In the genomic region with DNA sequence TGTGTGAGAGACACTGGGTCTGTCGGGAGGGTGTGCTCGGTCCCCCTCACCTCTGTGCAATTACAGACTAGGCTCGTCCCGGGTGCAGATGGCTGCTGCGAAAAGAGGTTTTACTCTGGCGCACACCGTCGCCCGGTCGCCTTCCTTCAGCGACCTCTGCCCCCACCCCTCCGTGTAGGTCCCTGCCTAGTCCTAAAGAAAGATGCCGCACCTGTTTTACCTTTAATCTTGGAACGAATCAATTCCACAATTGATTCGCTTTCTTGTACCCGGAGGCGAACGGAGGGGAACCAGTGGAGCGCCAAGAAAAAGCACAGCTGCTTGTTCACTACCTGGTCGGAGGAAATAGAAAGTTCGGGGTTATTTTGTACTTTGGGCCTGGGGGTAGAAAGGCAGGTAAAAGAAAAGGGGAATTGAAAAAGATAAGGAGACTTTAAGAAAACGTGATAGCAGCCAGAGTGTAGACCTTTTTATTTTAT, we compare ENCODE assay signal across 8 cellular contexts.
A peak's percentile ranks its signal among the peaks of the same experiment; 100 is the strongest.
DNase-seq lines count a peak whose midpoint lies in the region; ATAC-seq and TF ChIP-seq lines count a peak whose summit lies in the region.

No MANE protein-coding gene starts in this region.

- peak overlapping the region; percentile 5 to 41 (median 5) for H3K27ac Mint-ChIP-seq in nephron

- in situ Hi-C loops in astrocyte of the cerebellum (cut with HindIII; ENCODE audit: low sequenced_read_pairs) = no loop called here

- H3K36me3 Mint-ChIP-seq in nephron (ENCODE audit: low read depth) = peaks cover 4% of the 10 kb centered on the region

- CTCF ChIA-PET in HEK293T (lab: Yijun Ruan, JAX) = interaction anchor here (0.7 kb wide), 1 partner anchor 58 kb away, joined by 3 read pairs; no protein-coding TSS in a partner anchor

- H3K27me3 Mint-ChIP-seq in nephron (ENCODE audit: low read depth) = peaks cover 79% of the 10 kb centered on the region

- peaks cover 43% of the 10 kb centered on the region for H3K4me1 Mint-ChIP-seq in nephron

- H3K4me3 Mint-ChIP-seq in nephron = peak overlapping the region; percentile 77 to 88 (median 86)

- TF ChIP-seq CTCF in GM12875 (IDR thresholded peaks at IDR 0.05; ENCODE audit: borderline replicate concordance, insufficient read depth, low read depth, low read length) (no peak), astrocyte of the cerebellum (IDR thresholded peaks at IDR 0.05; ENCODE audit: low read depth, low read length, missing control alignments) (no peak), nephron (IDR thresholded peaks at IDR 0.05; ENCODE audit: unreplicated experiment in 3 of 3) (no peak)

- POLR2A ChIA-PET in HEK293T (lab: Yijun Ruan, JAX) = interaction anchor here (1.1 kb wide), 1 partner anchor 216 kb away, joined by 3 read pairs; no protein-coding TSS in a partner anchor

- ATAC-seq in GM21825 (IDR thresholded peaks at IDR 0.05; ENCODE audit: unreplicated experiment) (peak; percentile 6), HG03460 (IDR thresholded peaks at IDR 0.05; ENCODE audit: unreplicated experiment) (no peak)

- no peaks in the 10 kb centered on the region for H3K9me3 Mint-ChIP-seq in nephron

- DNase-seq in astrocyte of the cerebellum (ENCODE audit: low read depth) = no peak
- DNase-seq in HuH-7 (ENCODE audit: low spot score) = no peak
- no peak for DNase-seq in NCI-H748 treated with DMSO at 0.1 percent for 48 hours (lab: John Stamatoyannopoulos, UW)
- DNase-seq in HEK293T (ENCODE audit: extremely low spot score) = no peak

- H3K4me3 ChIP-seq in GM12875 (ENCODE audit: low read depth, low read length) (peak overlapping the region; percentile 95), astrocyte of the cerebellum (ENCODE audit: low read depth, low read length) (peak overlapping the region; percentile 38)

TF ChIP-seq in HEK293T, 16 proteins besides CTCF, POLR2A, EP300 and RAD21:
- TF ChIP-seq L3MBTL2 (conservative IDR thresholded peaks at IDR 0.05) (no peak), HDGF (IDR thresholded peaks at IDR 0.05; ENCODE audit: borderline replicate concordance) (no peak), LEF1 (IDR thresholded peaks at IDR 0.05; ENCODE audit: borderline replicate concordance) (no peak), TARDBP (IDR thresholded peaks at IDR 0.05) (no peak), SUZ12 (IDR thresholded peaks at IDR 0.05) (no peak), NFRKB (IDR thresholded peaks at IDR 0.05) (no peak), BHLHE40 (IDR thresholded peaks at IDR 0.05; ENCODE audit: borderline replicate concordance) (no peak), ARNT (IDR thresholded peaks at IDR 0.05) (no peak), ELF4 (IDR thresholded peaks at IDR 0.05) (no peak), FOXK2 (IDR thresholded peaks at IDR 0.05) (no peak)
